In genomic region chr22:42872821-42873220, GRCh38 we compare ENCODE assay signal across 1 cellular context.
A peak's percentile ranks its signal among the peaks of the same experiment; 100 is the strongest.
TF ChIP-seq lines count a peak whose summit lies in the region.

No MANE protein-coding gene starts in this region.

TF ChIP-seq in HepG2, 621 proteins besides CTCF, POLR2A, EP300 and RAD21:
- TF ChIP-seq AGO2 (optimal IDR thresholded peaks at IDR 0.05; ENCODE audit: low read depth, low read length) (peak; percentile 2), FOXJ3 (CRISPR knock-in tag; IDR thresholded peaks at IDR 0.05; ENCODE audit: borderline replicate concordance) (no peak)
